Comparison of ENCODE assay signal across 10 cellular contexts in genomic region chr9:93192721-93193372, GRCh38. TPM values are rescaled to one million over a fixed set of nuclear protein-coding genes. Genes with fewer than 3 reads are reported as not detected.
"Had no signal": no experiment of that assay in that cellular context is flagged by ENCODE, and none has a peak within 500 bp of the region (broad histone marks: within the 10 kb centered on the region; RNA-seq: fewer than 3 reads in every experiment).

No MANE protein-coding gene starts in this region.

- H3K4me3 ChIP-seq: upper lobe of left lung had no signal

- ATAC-seq: activated CD4-positive, alpha-beta T cell treated with anti-CD3 and anti-CD28 coated beads for 36 hours; activated CD8-positive, alpha-beta T cell treated with anti-CD3 and anti-CD28 coated beads for 36 hours; T-cell had no signal

- H3K9me3 ChIP-seq: upper lobe of left lung had no signal

- H3K27ac ChIP-seq: upper lobe of left lung had no signal

- H3K27me3 ChIP-seq: upper lobe of left lung had no signal

- DNase-seq: activated CD4-positive, alpha-beta T cell treated with anti-CD3 and anti-CD28 coated beads for 36 hours; activated CD8-positive, alpha-beta T cell treated with anti-CD3 and anti-CD28 coated beads for 36 hours; activated naive CD4-positive, alpha-beta T cell; cerebellar nuclear complex; endodermal cell; erythroblast; immature natural killer cell; T-cell; T1000; upper lobe of left lung had no signal

- H3K36me3 ChIP-seq: upper lobe of left lung had no signal

RNA-seq across cellular contexts. Expression of gene WNK2, which starts 8.9 kb away (rescaled TPM):
- polyA plus RNA-seq: immature natural killer cell had no signal
